27 cellular contexts compared by ENCODE assay signal in the genomic region with DNA sequence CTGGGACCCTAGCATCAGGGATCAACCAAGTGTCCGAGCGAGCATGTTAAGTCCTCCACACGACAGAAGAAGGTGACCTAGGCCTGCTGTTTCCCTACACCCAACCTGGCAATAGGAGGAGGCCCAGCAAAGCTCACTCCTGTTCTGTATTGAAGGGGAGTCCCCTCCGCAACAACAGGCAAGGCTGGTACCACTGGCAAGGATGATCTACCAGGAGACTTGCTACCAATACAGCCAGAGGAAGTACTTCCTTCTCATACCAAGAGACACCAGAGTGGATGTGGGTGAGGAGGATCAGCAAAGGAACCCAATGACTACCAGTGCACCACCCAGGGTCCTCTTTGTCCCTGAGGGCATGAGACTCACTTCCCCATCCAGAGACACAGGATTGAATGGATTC. TPM values are rescaled to one million over a fixed set of nuclear protein-coding genes. Genes with fewer than 3 reads are reported as not detected.
"Had no signal": no experiment of that assay in that cellular context is flagged by ENCODE, and none has a peak within 500 bp of the region (broad histone marks: within the 10 kb centered on the region; RNA-seq: fewer than 3 reads in every experiment).

No MANE protein-coding gene starts in this region.

- H3K4me1 ChIP-seq: breast epithelium, colonic mucosa, esophagus squamous epithelium, gastrocnemius medialis, sigmoid colon, upper lobe of right lung had no signal

- DNase-seq: activated CD4-positive, alpha-beta T cell treated with anti-CD3 and anti-CD28 coated beads for 36 hours; activated CD4-positive, alpha-beta T cell treated with anti-CD3 and anti-CD28 coated beads, Interleukin-2, amount 50 U/mL, for 4 hours; activated naive CD4-positive, alpha-beta T cell; activated T-cell treated with anti-CD3 and anti-CD28 coated beads, Interleukin-2, amount 50 U/mL, for 1 hour; amniotic stem cell; colonic mucosa; dorsolateral prefrontal cortex; esophagus squamous epithelium; gastrocnemius medialis; hippocampal formation; left cardiac atrium; mucosa of descending colon; occipital lobe; sigmoid colon; stimulated activated CD4-positive, alpha-beta T cell treated with anti-CD3 and anti-CD28 coated beads, Interleukin-15, amount 100 ng/mL, for 24 hours; stimulated activated naive B cell treated with anti-CD40 and anti-IgM and Interleukin-4, amounts not matched to agents 10 μg/mL and 1 μg/mL and 100 μg/mL, for 72 hours; T-helper 9 cell; upper lobe of right lung had no signal

- H3K27me3 ChIP-seq: breast epithelium, colonic mucosa, dorsolateral prefrontal cortex, esophagus squamous epithelium, gastrocnemius medialis, sigmoid colon, upper lobe of right lung had no signal

- H3K27me3 Mint-ChIP-seq: activated CD4-positive, alpha-beta T cell treated with anti-CD3 and anti-CD28 coated beads for 36 hours; activated naive CD8-positive, alpha-beta T cell; stimulated activated naive B cell treated with anti-CD40 and anti-IgM and Interleukin-4, amounts not matched to agents 10 μg/mL and 1 μg/mL and 100 μg/mL, for 72 hours had no signal

- H3K4me3 ChIP-seq: breast epithelium, colonic mucosa, dorsolateral prefrontal cortex, esophagus squamous epithelium, gastrocnemius medialis, mucosa of descending colon, sigmoid colon, smooth muscle cell, upper lobe of right lung had no signal

- ATAC-seq: activated CD4-positive, alpha-beta T cell treated with anti-CD3 and anti-CD28 coated beads for 36 hours; gastrocnemius medialis; left cardiac atrium; mucosa of descending colon; stimulated activated naive B cell treated with anti-CD40 and anti-IgM and Interleukin-4, amounts not matched to agents 10 μg/mL and 1 μg/mL and 100 μg/mL, for 72 hours; upper lobe of right lung; WTC11 had no signal

- H3K9me3 ChIP-seq: breast epithelium, colonic mucosa, esophagus squamous epithelium, gastrocnemius medialis, mucosa of descending colon, sigmoid colon, upper lobe of right lung had no signal

- H3K9me3 Mint-ChIP-seq: activated T-helper 2 cell treated with anti-CD3 and anti-CD28 coated beads, Interferon-gamma antibody, Interleukin-2, Interleukin-4, amounts not matched to agents 10 μg/mL and 5 μg/mL and 100 μg/mL, durations not matched to agents 14 hours and 24 hours and 36 hours; neural crest cell; stimulated activated naive B cell treated with anti-CD40 and anti-IgM and Interleukin-4, amounts not matched to agents 10 μg/mL and 1 μg/mL and 100 μg/mL, for 72 hours; WTC11 had no signal

- H3K4me1 Mint-ChIP-seq: activated CD4-positive, alpha-beta T cell treated with anti-CD3 and anti-CD28 coated beads for 36 hours; neural crest cell; stimulated activated naive B cell treated with anti-CD40 and anti-IgM and Interleukin-4, amounts not matched to agents 10 μg/mL and 1 μg/mL and 100 μg/mL, for 72 hours; WTC11 had no signal

- H3K27ac Mint-ChIP-seq: activated CD4-positive, alpha-beta T cell treated with anti-CD3 and anti-CD28 coated beads for 36 hours; activated naive CD8-positive, alpha-beta T cell; activated T-helper 2 cell treated with anti-CD3 and anti-CD28 coated beads, Interferon-gamma antibody, Interleukin-2, Interleukin-4, amounts not matched to agents 10 μg/mL and 5 μg/mL and 100 μg/mL, durations not matched to agents 14 hours and 24 hours and 36 hours; stimulated activated naive B cell treated with anti-CD40 and anti-IgM and Interleukin-4, amounts not matched to agents 10 μg/mL and 1 μg/mL and 100 μg/mL, for 72 hours; WTC11 had no signal

- H3K4me3 Mint-ChIP-seq: activated CD4-positive, alpha-beta T cell treated with anti-CD3 and anti-CD28 coated beads for 36 hours; activated naive CD8-positive, alpha-beta T cell; neural crest cell; stimulated activated naive B cell treated with anti-CD40 and anti-IgM and Interleukin-4, amounts not matched to agents 10 μg/mL and 1 μg/mL and 100 μg/mL, for 72 hours; WTC11 had no signal

- H3K36me3 Mint-ChIP-seq: activated naive CD8-positive, alpha-beta T cell; stimulated activated naive B cell treated with anti-CD40 and anti-IgM and Interleukin-4, amounts not matched to agents 10 μg/mL and 1 μg/mL and 100 μg/mL, for 72 hours; WTC11 had no signal

- H3K36me3 ChIP-seq: breast epithelium, colonic mucosa, esophagus squamous epithelium, gastrocnemius medialis, upper lobe of right lung had no signal

- H3K27ac ChIP-seq: breast epithelium, colonic mucosa, dorsolateral prefrontal cortex, esophagus squamous epithelium, gastrocnemius medialis, sigmoid colon, upper lobe of right lung had no signal

RNA-seq across cellular contexts. Expression of a gene that starts 4.9 kb away (rescaled TPM):
- total RNA-seq: gastrocnemius medialis; neural crest cell; occipital lobe; sigmoid colon; smooth muscle cell; T-helper 1 cell treated with Interleukin-12 subunit alpha and Interleukin-12 subunit beta and Interleukin-4 antibody, amounts not matched to agents 30 ng/mL and 1 ng/mL, for 36 hours; WTC11 had no signal
- polyA plus RNA-seq: smooth muscle cell had no signal

RNA-seq across cellular contexts. Expression of a gene that starts 12.4 kb away (rescaled TPM):
- total RNA-seq: activated CD4-positive, alpha-beta T cell treated with anti-CD3 and anti-CD28 coated beads for 36 hours; gastrocnemius medialis; left cardiac atrium; neural crest cell; renal cortical epithelial cell; smooth muscle cell; T-helper 1 cell treated with Interleukin-12 subunit alpha and Interleukin-12 subunit beta and Interleukin-4 antibody, amounts not matched to agents 30 ng/mL and 1 ng/mL, for 36 hours; WTC11 had no signal
- polyA plus RNA-seq: smooth muscle cell had no signal

RNA-seq across cellular contexts. Expression of a gene that starts 27.8 kb away (rescaled TPM):
- total RNA-seq: activated CD4-positive, alpha-beta T cell treated with anti-CD3 and anti-CD28 coated beads for 36 hours; activated T-helper 2 cell treated with anti-CD3 and anti-CD28 coated beads, Interferon-gamma antibody, Interleukin-2, Interleukin-4, amounts not matched to agents 10 μg/mL and 5 μg/mL and 100 μg/mL, durations not matched to agents 14 hours and 24 hours and 36 hours; breast epithelium; colonic mucosa; gastrocnemius medialis; left cardiac atrium; neural crest cell; renal cortical epithelial cell; sigmoid colon; smooth muscle cell; subcutaneous adipose tissue; T-helper 1 cell treated with Interleukin-12 subunit alpha and Interleukin-12 subunit beta and Interleukin-4 antibody, amounts not matched to agents 30 ng/mL and 1 ng/mL, for 36 hours; upper lobe of right lung; WTC11 had no signal
- polyA plus RNA-seq: smooth muscle cell had no signal

RNA-seq across cellular contexts. Expression of a gene that starts 38.7 kb away (rescaled TPM):
- total RNA-seq: activated CD4-positive, alpha-beta T cell treated with anti-CD3 and anti-CD28 coated beads for 36 hours; activated T-helper 2 cell treated with anti-CD3 and anti-CD28 coated beads, Interferon-gamma antibody, Interleukin-2, Interleukin-4, amounts not matched to agents 10 μg/mL and 5 μg/mL and 100 μg/mL, durations not matched to agents 14 hours and 24 hours and 36 hours; gastrocnemius medialis; neural crest cell; occipital lobe; renal cortical epithelial cell; smooth muscle cell; T-helper 1 cell treated with Interleukin-12 subunit alpha and Interleukin-12 subunit beta and Interleukin-4 antibody, amounts not matched to agents 30 ng/mL and 1 ng/mL, for 36 hours; WTC11 had no signal
- polyA plus RNA-seq: smooth muscle cell had no signal

RNA-seq across cellular contexts. Expression of a gene that starts 57.5 kb away (rescaled TPM):
- polyA plus RNA-seq: smooth muscle cell had no signal
